In the genomic region with DNA sequence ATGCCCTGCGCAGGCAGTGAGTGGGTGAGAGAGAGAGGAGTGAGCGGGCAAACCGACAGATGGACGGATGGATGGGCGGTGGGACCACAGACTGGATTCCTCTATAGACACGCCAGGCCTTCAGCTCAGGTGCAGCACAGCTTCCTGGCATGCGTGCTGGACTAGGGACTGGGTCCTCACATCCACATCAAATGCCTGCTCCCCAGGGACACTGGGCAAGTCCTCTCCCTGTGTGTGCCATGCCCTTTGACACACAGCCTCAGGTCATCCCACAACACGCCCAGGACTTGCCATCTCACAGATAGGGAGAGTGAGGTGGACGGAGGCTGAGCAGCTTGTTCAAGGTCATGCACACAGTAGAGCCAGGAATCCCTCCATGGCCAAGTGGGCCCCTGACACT, we compare ENCODE assay signal across 20 cellular contexts.
"Had no signal": no experiment of that assay in that cellular context is flagged by ENCODE, and none has a peak within 500 bp of the region (broad histone marks: within the 10 kb centered on the region; RNA-seq: fewer than 3 reads in every experiment).

No MANE protein-coding gene starts in this region.

- FAIRE-seq: endothelial cell of umbilical vein, keratinocyte, small intestine had no signal

- H3K27me3 ChIP-seq: colonic mucosa, ovary, right atrium auricular region, uterus had no signal

- DNase-seq: colonic mucosa; dermis blood vessel endothelial cell; erythroblast; foreskin keratinocyte; immature natural killer cell; mammary epithelial cell; natural killer cell; nucleus accumbens; small intestine; stimulated activated CD4-positive, alpha-beta T cell treated with anti-CD3 and anti-CD28 coated beads, Interleukin-12 subunit alpha, Interleukin-12 subunit beta, amount 100 ng/mL, for 4 hours; stimulated activated naive CD4-positive, alpha-beta T cell; substantia nigra; uterus had no signal

- H3K27ac ChIP-seq: colonic mucosa, foreskin keratinocyte, ovary, right atrium auricular region, stomach, thoracic aorta, uterus had no signal

- H3K4me3 ChIP-seq: colonic mucosa, ovary, right atrium auricular region, stomach, thoracic aorta, uterus had no signal

- H3K9me3 ChIP-seq: colonic mucosa, ovary, right atrium auricular region, stomach, thoracic aorta, uterus had no signal

- H3K4me1 ChIP-seq: colonic mucosa, foreskin keratinocyte, uterus had no signal

- H3K36me3 ChIP-seq: colonic mucosa, ovary, right atrium auricular region, stomach, thoracic aorta, uterus had no signal

- ATAC-seq: foreskin keratinocyte, left colon, natural killer cell had no signal
